8 cellular contexts compared by ENCODE assay signal in genomic region chr12:79927772-79928474, GRCh38. TPM values are rescaled to one million over a fixed set of nuclear protein-coding genes. Genes with fewer than 3 reads are reported as not detected.
DNase-seq lines count a peak whose midpoint lies in the region; ATAC-seq and TF ChIP-seq lines count a peak whose summit lies in the region.

No MANE protein-coding gene starts in this region.

- ATAC-seq in GM19035 (IDR thresholded peaks at IDR 0.05; ENCODE audit: unreplicated experiment) = peak; percentile 98
- ATAC-seq in HG03108 (IDR thresholded peaks at IDR 0.05; ENCODE audit: unreplicated experiment) = peak; percentile 100
- peak; percentile 48 for ATAC-seq in foreskin keratinocyte

- peak; percentile 82 to 88 for DNase-seq in AML-193 (lab: John Stamatoyannopoulos, UW)
- DNase-seq in UCSD-AML1 (lab: John Stamatoyannopoulos, UW; ENCODE audit: unreplicated experiment) = peak; percentile 18
- peak in 1 of 2 donors; percentile 4 for DNase-seq in foreskin keratinocyte
- no peak for DNase-seq in NCI-H524 treated with DMSO at 0.1 percent for 48 hours (lab: John Stamatoyannopoulos, UW)
- no peak for DNase-seq in islet precursor cell
- no peak for DNase-seq in ecto neural progenitor cell (ENCODE audit: low spot score)

- peaks cover 20% of the 10 kb centered on the region for H3K4me1 ChIP-seq in foreskin keratinocyte

- no peaks in the 10 kb centered on the region for H3K27me3 ChIP-seq in foreskin keratinocyte

- no peak overlapping the region for H3K27ac ChIP-seq in foreskin keratinocyte

- TF ChIP-seq CTCF in foreskin keratinocyte (conservative IDR thresholded peaks at IDR 0.05) = no peak

RNA-seq across cellular contexts. Expression of gene PPP1R12A, which starts 7.0 kb away (rescaled TPM):
- total RNA-seq in foreskin keratinocyte = 50.1 and 66.2 TPM in 2 replicates
- 10.5 and 11.8 TPM in 2 replicates for polyA plus RNA-seq in foreskin keratinocyte

Comparison
In these comparisons a context has a peak if more than half of its experiments do, and no peak if none do; other contexts are left out.
1. DNase-seq: peak in AML-193 (2 of 2) and UCSD-AML1 (single experiment); none in NCI-H524 treated with DMSO at 0.1 percent for 48 hours (single experiment), islet precursor cell (single experiment) and ecto neural progenitor cell (single experiment).
2. ATAC-seq: peak in every context shown above with its lines; median percentile 100 in HG03108; 98 in GM19035; 48 in foreskin keratinocyte.